In genomic region chr21:32102426-32102825, GRCh38 we compare ENCODE assay signal across 17 cellular contexts.
A peak's percentile ranks its signal among the peaks of the same experiment; 100 is the strongest.
DNase-seq lines count a peak whose midpoint lies in the region; ATAC-seq and TF ChIP-seq lines count a peak whose summit lies in the region.
"Had no signal": no experiment of that assay in that cellular context is flagged by ENCODE, and none has a peak within 500 bp of the region (broad histone marks: within the 10 kb centered on the region; RNA-seq: fewer than 3 reads in every experiment).

No MANE protein-coding gene starts in this region.

- H3K4me1 Mint-ChIP-seq in MCF 10A (ENCODE audit: insufficient read depth, unreplicated experiment): no peaks in the 10 kb centered on the region
- H3K4me1 Mint-ChIP-seq: CD8-positive, alpha-beta memory T cell had no signal

- no peak overlapping the region for H3K4me3 Mint-ChIP-seq in MCF 10A (ENCODE audit: unreplicated experiment)
- H3K4me3 Mint-ChIP-seq: CD8-positive, alpha-beta memory T cell had no signal

- H3K36me3 Mint-ChIP-seq in MCF 10A (ENCODE audit: insufficient read depth, unreplicated experiment): no peaks in the 10 kb centered on the region
- H3K36me3 Mint-ChIP-seq: CD8-positive, alpha-beta memory T cell had no signal

- H3K36me3 ChIP-seq in breast epithelium: no peaks in the 10 kb centered on the region
- H3K36me3 ChIP-seq in IMR-90 (ENCODE audit: control insufficient read depth, insufficient read depth, low read length): no peaks in the 10 kb centered on the region
- no peaks in the 10 kb centered on the region for H3K36me3 ChIP-seq in gastrocnemius medialis
- H3K36me3 ChIP-seq: BLaER1 treated with 17β-estradiol and CSF1 and Interleukin-3, amounts not matched to agents 10 nM and 100 nM; SJSA1 had no signal

- H3K18ac ChIP-seq in IMR-90 (ENCODE audit: low read depth, low read length): no peak overlapping the region

- POLR2A ChIA-PET in MCF 10A (lab: Yijun Ruan, JAX): no interaction called here
- POLR2A ChIA-PET in IMR-90 (lab: Charles Lee; ENCODE audit: unreplicated experiment): no interaction called here

- H4K91ac ChIP-seq in IMR-90 (ENCODE audit: insufficient read depth, low read depth, low read length): no peak overlapping the region

- no peak for TF ChIP-seq POLR2A in breast epithelium (IDR thresholded peaks at IDR 0.05)
- TF ChIP-seq POLR2A in IMR-90 (IDR thresholded peaks at IDR 0.05; ENCODE audit: low read depth, low read length): no peak
- no peak for TF ChIP-seq POLR2A in gastrocnemius medialis (IDR thresholded peaks at IDR 0.05)

- no peaks in the 10 kb centered on the region for H3K9me3 ChIP-seq in breast epithelium
- no peaks in the 10 kb centered on the region for H3K9me3 ChIP-seq in IMR-90 (ENCODE audit: control insufficient read depth, insufficient read depth, low read length)
- H3K9me3 ChIP-seq in gastrocnemius medialis: no peaks in the 10 kb centered on the region
- H3K9me3 ChIP-seq: SJSA1 had no signal

- no peak overlapping the region for H3K14ac ChIP-seq in IMR-90 (replicated peaks; ENCODE audit: low read depth, low read length)

- no peak overlapping the region for H2AK5ac ChIP-seq in IMR-90 (ENCODE audit: low read depth, low read length)

- H4K20me1 ChIP-seq in IMR-90 (ENCODE audit: insufficient read depth, low read length): no peaks in the 10 kb centered on the region
- H4K20me1 ChIP-seq: BLaER1 treated with 17β-estradiol and CSF1 and Interleukin-3, amounts not matched to agents 10 nM and 100 nM had no signal

- no peaks in the 10 kb centered on the region for H3K9me3 Mint-ChIP-seq in MCF 10A (ENCODE audit: unreplicated experiment)

- CTCF ChIA-PET in MCF 10A (lab: Yijun Ruan, JAX) (no interaction called here), IMR-90 (lab: Yijun Ruan, JAX) (no interaction called here)

- no peak overlapping the region for H3K56ac ChIP-seq in IMR-90 (ENCODE audit: extremely low read depth, insufficient read depth, low read length)

- intact Hi-C loops in MCF 10A (cut with micrococcal nuclease): no loop called here
- intact Hi-C loops in breast epithelium (cut with DNase I; ENCODE audit: low total_unique reads): no loop called here
- intact Hi-C loops in IMR-90 (cut with micrococcal nuclease): loop anchor here (5.0 kb wide), 2 partner anchors 235 to 315 kb away; no protein-coding TSS in a partner anchor
- intact Hi-C loops in gastrocnemius medialis (cut with DNase I; ENCODE audit: low total_unique reads): loop anchor here (5.0 kb wide), 1 partner anchor 40 kb away; no protein-coding TSS in a partner anchor

- no peak overlapping the region for H3K4me3 ChIP-seq in breast epithelium
- no peak overlapping the region for H3K4me3 ChIP-seq in IMR-90 (ENCODE audit: insufficient read depth, low read depth, low read length)
- no peak overlapping the region for H3K4me3 ChIP-seq in gastrocnemius medialis
- H3K4me3 ChIP-seq: BLaER1 treated with 17β-estradiol and CSF1 and Interleukin-3, amounts not matched to agents 10 nM and 100 nM; SJSA1 had no signal

- WGBS in IMR-90 (ENCODE audit: extremely low coverage in 2 of 2, insufficient read length in 1 of 2), 2 experiments: no CpG with 5 or more reads among the region's 1 CpG

- BruUV-seq in MCF 10A (replicated peaks; lab: Mats Ljungman, UMichigan): no TSS peak
- BruUV-seq in IMR-90 (replicated peaks; lab: Mats Ljungman, UMichigan): no TSS peak

- H3K4me2 ChIP-seq in IMR-90 (ENCODE audit: low read depth, low read length): no peak overlapping the region
- H3K4me2 ChIP-seq: BLaER1 treated with 17β-estradiol and CSF1 and Interleukin-3, amounts not matched to agents 10 nM and 100 nM had no signal

- DNase-seq in MCF 10A (ENCODE audit: unreplicated experiment): peak; percentile 16
- no peak for DNase-seq in breast epithelium (ENCODE audit: low spot score in 2 of 2)
- DNase-seq in IMR-90: peak; percentile 7
- DNase-seq in fibroblast of peridontal ligament (ENCODE audit: extremely low read depth): peak; percentile 62
- no peak for DNase-seq in activated CD4-positive, alpha-beta T cell treated with anti-CD3 and anti-CD28 coated beads, Interleukin-2, amount 50 U/mL, for 48 hours
- DNase-seq in gastrocnemius medialis: no peak
- no peak for DNase-seq in NCI-H510A (lab: John Stamatoyannopoulos, UW)
- DNase-seq: CD8-positive, alpha-beta memory T cell; DMS79 treated with DMSO at 0.1 percent for 48 hours; GDM1; KBM-7; NCI-H1105 treated with DMSO at 0.1 percent for 48 hours; NCI-H1694 treated with DMSO at 0.1 percent for 48 hours; SW 1271 had no signal

- in situ Hi-C loops in IMR-90 (cut with MboI; ENCODE audit: low sequenced_read_pairs) (no loop called here), gastrocnemius medialis (cut with MboI; ENCODE audit: low sequenced_read_pairs in 4 of 4) (no loop called here)

- H3K23ac ChIP-seq in IMR-90 (ENCODE audit: low read depth, low read length): no peak overlapping the region

- no peak for TF ChIP-seq RAD21 in IMR-90 (IDR thresholded peaks at IDR 0.05; ENCODE audit: low read length)

- H3K27me3 Mint-ChIP-seq in MCF 10A (ENCODE audit: insufficient read depth, unreplicated experiment): peaks cover 20% of the 10 kb centered on the region

- H2AFZ ChIP-seq in IMR-90 (replicated peaks; ENCODE audit: low read length, poor library complexity): no peak overlapping the region

- no peak overlapping the region for H4K8ac ChIP-seq in IMR-90 (ENCODE audit: low read depth in 2 of 2, low read length in 2 of 2)

- H2BK120ac ChIP-seq in IMR-90 (ENCODE audit: low read depth, low read length): no peak overlapping the region

- H2BK20ac ChIP-seq in IMR-90 (ENCODE audit: low read depth, low read length): no peak overlapping the region

- no peak overlapping the region for H3K27ac Mint-ChIP-seq in MCF 10A (ENCODE audit: low read depth, unreplicated experiment)
- H3K27ac Mint-ChIP-seq: CD8-positive, alpha-beta memory T cell had no signal

- no peak overlapping the region for H3K27ac ChIP-seq in breast epithelium
- H3K27ac ChIP-seq in IMR-90 (ENCODE audit: insufficient read depth, low read length): no peak overlapping the region
- no peak overlapping the region for H3K27ac ChIP-seq in gastrocnemius medialis
- H3K27ac ChIP-seq: BLaER1 treated with 17β-estradiol and CSF1 and Interleukin-3, amounts not matched to agents 10 nM and 100 nM; SJSA1 had no signal

- H2BK15ac ChIP-seq in IMR-90 (ENCODE audit: low read depth, low read length): no peak overlapping the region

- no peak overlapping the region for H3K4ac ChIP-seq in IMR-90 (ENCODE audit: low read depth, low read length)

- H4K5ac ChIP-seq in IMR-90 (ENCODE audit: low read depth, low read length): no peak overlapping the region

- TF ChIP-seq CTCF in MCF 10A (IDR thresholded peaks at IDR 0.05; ENCODE audit: unreplicated experiment): no peak
- no peak for TF ChIP-seq CTCF in breast epithelium (IDR thresholded peaks at IDR 0.05)
- no peak for TF ChIP-seq CTCF in IMR-90 (conservative IDR thresholded peaks at IDR 0.05; ENCODE audit: low read depth, low read length)
- no peak for TF ChIP-seq CTCF in gastrocnemius medialis (IDR thresholded peaks at IDR 0.05 in 4 of 5, conservative IDR thresholded peaks at IDR 0.05 in 1 of 5)

- H3K4me1 ChIP-seq in breast epithelium (no peaks in the 10 kb centered on the region), IMR-90 (ENCODE audit: control insufficient read depth, insufficient read depth, low read length) (no peaks in the 10 kb centered on the region), gastrocnemius medialis (peaks cover 0 to 3% of the 10 kb centered on the region in 2 donors)
- H3K4me1 ChIP-seq: SJSA1 had no signal

- no peak overlapping the region for H2AK9ac ChIP-seq in IMR-90 (replicated peaks; ENCODE audit: low read depth, low read length, poor library complexity)

- no peak overlapping the region for H3K9ac ChIP-seq in IMR-90 (ENCODE audit: low read depth, low read length)
- H3K9ac ChIP-seq: BLaER1 treated with 17β-estradiol and CSF1 and Interleukin-3, amounts not matched to agents 10 nM and 100 nM had no signal

- H2BK5ac ChIP-seq in IMR-90 (ENCODE audit: low read depth, low read length, poor library complexity, severe bottlenecking): no peak overlapping the region

- dilution Hi-C loops in IMR-90 (cut with HindIII; ENCODE audit: low sequenced_read_pairs, unreplicated experiment): no loop called here

- H3K27me3 ChIP-seq in breast epithelium (no peaks in the 10 kb centered on the region), IMR-90 (ENCODE audit: control insufficient read depth, insufficient read depth, low read length) (peaks cover 5% of the 10 kb centered on the region), gastrocnemius medialis (no peaks in the 10 kb centered on the region)
- H3K27me3 ChIP-seq: BLaER1 treated with 17β-estradiol and CSF1 and Interleukin-3, amounts not matched to agents 10 nM and 100 nM had no signal

- no peaks in the 10 kb centered on the region for H3K79me1 ChIP-seq in IMR-90 (ENCODE audit: low read depth in 1 of 2, low read length in 2 of 2)

- no peaks in the 10 kb centered on the region for H3K9me1 ChIP-seq in IMR-90 (ENCODE audit: insufficient read depth, low read length)

- ATAC-seq in IMR-90 (ENCODE audit: low read depth) (no peak), gastrocnemius medialis (no peak)
- ATAC-seq: Panc1 had no signal

TF ChIP-seq in IMR-90, 13 proteins besides CTCF, POLR2A, EP300 and RAD21 (continues in another document):
- TF ChIP-seq RFX5 (IDR thresholded peaks at IDR 0.05; ENCODE audit: low read depth, low read length) (no peak), CEBPB (IDR thresholded peaks at IDR 0.05; ENCODE audit: low read depth, low read length) (no peak), USF2 (IDR thresholded peaks at IDR 0.05; ENCODE audit: low read depth, low read length) (no peak), MAFK (IDR thresholded peaks at IDR 0.05; ENCODE audit: low read depth, low read length) (no peak), NFE2L2 (IDR thresholded peaks at IDR 0.05; ENCODE audit: low read depth, low read length) (no peak), MXI1 (IDR thresholded peaks at IDR 0.05; ENCODE audit: borderline replicate concordance, low read depth, low read length) (no peak), FOS (IDR thresholded peaks at IDR 0.05; ENCODE audit: low read depth, low read length) (no peak)
- TF ChIP-seq, protein P1, sequence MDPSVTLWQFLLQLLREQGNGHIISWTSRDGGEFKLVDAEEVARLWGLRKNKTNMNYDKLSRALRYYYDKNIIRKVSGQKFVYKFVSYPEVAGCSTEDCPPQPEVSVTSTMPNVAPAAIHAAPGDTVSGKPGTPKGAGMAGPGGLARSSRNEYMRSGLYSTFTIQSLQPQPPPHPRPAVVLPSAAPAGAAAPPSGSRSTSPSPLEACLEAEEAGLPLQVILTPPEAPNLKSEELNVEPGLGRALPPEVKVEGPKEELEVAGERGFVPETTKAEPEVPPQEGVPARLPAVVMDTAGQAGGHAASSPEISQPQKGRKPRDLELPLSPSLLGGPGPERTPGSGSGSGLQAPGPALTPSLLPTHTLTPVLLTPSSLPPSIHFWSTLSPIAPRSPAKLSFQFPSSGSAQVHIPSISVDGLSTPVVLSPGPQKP (IDR thresholded peaks at IDR 0.05; ENCODE audit: borderline replicate concordance, low read depth, low read length): no peak

Comparison
In these comparisons a context has a peak if more than half of its experiments do, and no peak if none do; other contexts are left out.
1. DNase-seq: peak in MCF 10A (single experiment), IMR-90 (single experiment) and fibroblast of peridontal ligament (single experiment); none in breast epithelium (0 of 2), activated CD4-positive, alpha-beta T cell treated with anti-CD3 and anti-CD28 coated beads, Interleukin-2, amount 50 U/mL, for 48 hours (0 of 2), gastrocnemius medialis (0 of 2) and NCI-H510A (single experiment).
2. intact Hi-C loops: an anchor here in IMR-90 (5.0 kb wide) and gastrocnemius medialis (5.0 kb wide); none called in MCF 10A and breast epithelium.